Comparison of ENCODE assay signal across 26 cellular contexts in the genomic region with DNA sequence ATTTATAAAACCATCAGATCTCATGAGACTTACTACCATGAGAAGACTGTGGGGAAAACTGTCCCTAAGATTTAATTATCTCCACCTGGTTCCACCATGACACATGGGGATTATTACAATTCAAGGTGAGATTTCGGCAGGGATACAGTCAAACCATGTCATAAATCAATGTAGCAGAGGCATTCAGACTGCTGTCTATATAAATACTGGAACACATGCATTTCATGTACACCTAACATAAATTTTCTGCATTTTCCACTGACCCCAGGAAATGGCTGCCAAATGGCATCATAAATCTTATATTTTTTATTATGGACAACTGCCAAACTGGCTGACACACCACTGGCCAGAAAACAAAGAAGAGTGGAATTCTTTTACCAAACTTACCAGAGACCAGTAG.
DNase-seq lines count a peak whose midpoint lies in the region; ATAC-seq, FAIRE-seq and TF ChIP-seq lines count a peak whose summit lies in the region.
"Had no signal": no experiment of that assay in that cellular context is flagged by ENCODE, and none has a peak within 500 bp of the region (broad histone marks: within the 10 kb centered on the region; RNA-seq: fewer than 3 reads in every experiment).

No MANE protein-coding gene starts in this region.

- H3K4me3 ChIP-seq in PC-3 (ENCODE audit: low read length) = no peak overlapping the region
- H3K4me3 ChIP-seq: A549; BLaER1 treated with 17β-estradiol and CSF1 and Interleukin-3, amounts not matched to agents 10 nM and 100 nM; GM12878 had no signal

- no peak; the same call in 1 of the 2 replicates for ATAC-seq in PC-3
- ATAC-seq: A549; CD8-positive, alpha-beta T cell; GM12878 had no signal

- no peak for TF ChIP-seq CTCF in PC-3 (conservative IDR thresholded peaks at IDR 0.05; ENCODE audit: low read depth, low read length)

- DNase-seq in HEK293T (ENCODE audit: extremely low spot score) (no peak), PC-3 (peak; percentile 10), urothelium cell line (ENCODE audit: low spot score) (peak; percentile 3), COLO668 (lab: John Stamatoyannopoulos, UW; ENCODE audit: unreplicated experiment) (no peak), kidney glomerular epithelial cell (lab: John Stamatoyannopoulos, UW) (no peak)
- no peak for DNase-seq in activated T-helper 2 cell treated with anti-CD3 and anti-CD28 coated beads, Interferon-gamma antibody, Interleukin-2, Interleukin-4, amounts not matched to agents 10 μg/mL and 5 μg/mL and 100 μg/mL, durations not matched to agents 14 hours and 24 hours and 36 hours (ENCODE audit: low spot score)
- DNase-seq: AML-193; CD4-positive, alpha-beta T cell; CD8-positive, alpha-beta T cell; COR-L47; DMS 273 treated with DMSO at 0.1 percent for 48 hours; DMS153; DMS53; DMS79; DND-41; EL; GDM1 had no signal

- CTCF ChIA-PET in HEK293T (lab: Yijun Ruan, JAX) = no interaction called here
- CTCF ChIA-PET in PC-3 (lab: Charles Lee) = no interaction called here

- no peak overlapping the region for H3K9ac ChIP-seq in PC-3 (ENCODE audit: low read length)
- H3K9ac ChIP-seq: BLaER1 treated with 17β-estradiol and CSF1 and Interleukin-3, amounts not matched to agents 10 nM and 100 nM had no signal

- no peaks in the 10 kb centered on the region for H3K27me3 ChIP-seq in PC-3 (ENCODE audit: low read length)
- H3K27me3 ChIP-seq: BLaER1 treated with 17β-estradiol and CSF1 and Interleukin-3, amounts not matched to agents 10 nM and 100 nM had no signal

- intact Hi-C loops in PC-3 (cut with micrococcal nuclease) = no loop called here
- intact Hi-C loops in activated T-helper 2 cell treated with anti-CD3 and anti-CD28 coated beads, Interferon-gamma antibody, Interleukin-2, Interleukin-4, amounts not matched to agents 10 μg/mL and 5 μg/mL and 100 μg/mL, durations not matched to agents 14 hours and 24 hours and 36 hours (cut with micrococcal nuclease) = no loop called here

- peak; percentile 53; the same call in 1 of the 2 replicates for TF ChIP-seq EP300 in Ishikawa (IDR thresholded peaks at IDR 0.05; ENCODE audit: borderline replicate concordance)

- no peak overlapping the region for H3K27ac Mint-ChIP-seq in activated T-helper 2 cell treated with anti-CD3 and anti-CD28 coated beads, Interferon-gamma antibody, Interleukin-2, Interleukin-4, amounts not matched to agents 10 μg/mL and 5 μg/mL and 100 μg/mL, durations not matched to agents 14 hours and 24 hours and 36 hours
- H3K27ac Mint-ChIP-seq: B cell; CD4-positive, alpha-beta T cell; CD8-positive, alpha-beta T cell had no signal

- no peak for TF ChIP-seq RAD21 in Ishikawa (IDR thresholded peaks at IDR 0.05; ENCODE audit: low read depth)

- H3K9me2 ChIP-seq in PC-3 (replicated peaks; ENCODE audit: low read length) = no peaks in the 10 kb centered on the region

- H3K27ac ChIP-seq in PC-3 (ENCODE audit: low read length) = no peak overlapping the region
- H3K27ac ChIP-seq: 22Rv1; A549; BLaER1 treated with 17β-estradiol and CSF1 and Interleukin-3, amounts not matched to agents 10 nM and 100 nM; C4-2B had no signal

- no peaks in the 10 kb centered on the region for H4K20me1 ChIP-seq in PC-3 (ENCODE audit: low read length)
- H4K20me1 ChIP-seq: BLaER1 treated with 17β-estradiol and CSF1 and Interleukin-3, amounts not matched to agents 10 nM and 100 nM had no signal

- H3K9me3 Mint-ChIP-seq in activated T-helper 2 cell treated with anti-CD3 and anti-CD28 coated beads, Interferon-gamma antibody, Interleukin-2, Interleukin-4, amounts not matched to agents 10 μg/mL and 5 μg/mL and 100 μg/mL, durations not matched to agents 14 hours and 24 hours and 36 hours = peaks cover 29% of the 10 kb centered on the region

- H3K27me3 Mint-ChIP-seq in activated T-helper 2 cell treated with anti-CD3 and anti-CD28 coated beads, Interferon-gamma antibody, Interleukin-2, Interleukin-4, amounts not matched to agents 10 μg/mL and 5 μg/mL and 100 μg/mL, durations not matched to agents 14 hours and 24 hours and 36 hours (ENCODE audit: low read depth) = no peaks in the 10 kb centered on the region
- H3K27me3 Mint-ChIP-seq: B cell; CD4-positive, alpha-beta T cell had no signal

- no peaks in the 10 kb centered on the region for H3K79me2 ChIP-seq in PC-3 (ENCODE audit: low read length)

- H3K9me3 ChIP-seq in PC-3 (ENCODE audit: low read length) = no peaks in the 10 kb centered on the region
- H3K9me3 ChIP-seq: A549; BLaER1 treated with 17β-estradiol and CSF1 and Interleukin-3, amounts not matched to agents 10 nM and 100 nM had no signal

- no peaks in the 10 kb centered on the region for H3K36me3 Mint-ChIP-seq in activated T-helper 2 cell treated with anti-CD3 and anti-CD28 coated beads, Interferon-gamma antibody, Interleukin-2, Interleukin-4, amounts not matched to agents 10 μg/mL and 5 μg/mL and 100 μg/mL, durations not matched to agents 14 hours and 24 hours and 36 hours (ENCODE audit: low read depth)
- H3K36me3 Mint-ChIP-seq: CD8-positive, alpha-beta T cell had no signal

- H3K4me3 Mint-ChIP-seq in activated T-helper 2 cell treated with anti-CD3 and anti-CD28 coated beads, Interferon-gamma antibody, Interleukin-2, Interleukin-4, amounts not matched to agents 10 μg/mL and 5 μg/mL and 100 μg/mL, durations not matched to agents 14 hours and 24 hours and 36 hours (ENCODE audit: low read depth) = no peak overlapping the region
- H3K4me3 Mint-ChIP-seq: B cell; CD4-positive, alpha-beta T cell; CD8-positive, alpha-beta T cell had no signal

- no peaks in the 10 kb centered on the region for H3K4me1 ChIP-seq in PC-3 (ENCODE audit: insufficient read depth, low read length)
- H3K4me1 ChIP-seq: A549 had no signal

- POLR2A ChIA-PET in HEK293T (lab: Yijun Ruan, JAX) = no interaction called here
- POLR2A ChIA-PET in PC-3 (lab: Charles Lee; ENCODE audit: unreplicated experiment) = no interaction called here

- no peaks in the 10 kb centered on the region for H3K36me3 ChIP-seq in PC-3 (ENCODE audit: low read depth, low read length)
- H3K36me3 ChIP-seq: BLaER1 treated with 17β-estradiol and CSF1 and Interleukin-3, amounts not matched to agents 10 nM and 100 nM had no signal

- FAIRE-seq in urothelium cell line (lab: Jason Lieb, UNC) = no peak
- FAIRE-seq: A549, GM12878, GM12892, GM18507 had no signal

- BruUV-seq in PC-3 (replicated peaks; lab: Mats Ljungman, UMichigan) = no TSS peak

- no peaks in the 10 kb centered on the region for H3K4me1 Mint-ChIP-seq in activated T-helper 2 cell treated with anti-CD3 and anti-CD28 coated beads, Interferon-gamma antibody, Interleukin-2, Interleukin-4, amounts not matched to agents 10 μg/mL and 5 μg/mL and 100 μg/mL, durations not matched to agents 14 hours and 24 hours and 36 hours (ENCODE audit: low read depth)
- H3K4me1 Mint-ChIP-seq: B cell had no signal

- no peak overlapping the region for H3K4me2 ChIP-seq in PC-3 (ENCODE audit: low read length)
- H3K4me2 ChIP-seq: A549; BLaER1 treated with 17β-estradiol and CSF1 and Interleukin-3, amounts not matched to agents 10 nM and 100 nM had no signal

- no peaks in the 10 kb centered on the region for H3F3A ChIP-seq in PC-3 (ENCODE audit: low read length, unreplicated experiment)

- H2AFZ ChIP-seq in PC-3 (ENCODE audit: low read length) = no peak overlapping the region

TF ChIP-seq in HEK293T, 16 proteins besides CTCF, POLR2A, EP300 and RAD21:
- no peak for TF ChIP-seq ARNT (IDR thresholded peaks at IDR 0.05)
- TF ChIP-seq, protein P1, sequence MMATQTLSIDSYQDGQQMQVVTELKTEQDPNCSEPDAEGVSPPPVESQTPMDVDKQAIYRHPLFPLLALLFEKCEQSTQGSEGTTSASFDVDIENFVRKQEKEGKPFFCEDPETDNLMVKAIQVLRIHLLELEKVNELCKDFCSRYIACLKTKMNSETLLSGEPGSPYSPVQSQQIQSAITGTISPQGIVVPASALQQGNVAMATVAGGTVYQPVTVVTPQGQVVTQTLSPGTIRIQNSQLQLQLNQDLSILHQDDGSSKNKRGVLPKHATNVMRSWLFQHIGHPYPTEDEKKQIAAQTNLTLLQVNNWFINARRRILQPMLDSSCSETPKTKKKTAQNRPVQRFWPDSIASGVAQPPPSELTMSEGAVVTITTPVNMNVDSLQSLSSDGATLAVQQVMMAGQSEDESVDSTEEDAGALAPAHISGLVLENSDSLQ (IDR thresholded peaks at IDR 0.05) = peak; percentile 16; the same call in 1 of the 2 replicates

TF ChIP-seq in Ishikawa, 13 proteins besides CTCF, POLR2A, EP300 and RAD21 (continues in another document):
- TF ChIP-seq ZBTB7A (IDR thresholded peaks at IDR 0.05; ENCODE audit: low read depth) (no peak), TCF12 (IDR thresholded peaks at IDR 0.05; ENCODE audit: low read depth) (peak; percentile 61), NFIC (IDR thresholded peaks at IDR 0.05) (peak; percentile 76), FOXM1 (IDR thresholded peaks at IDR 0.05; ENCODE audit: borderline replicate concordance, low read depth) (peak; percentile 26; the same call in 1 of the 2 replicates), CREB1 (IDR thresholded peaks at IDR 0.05; ENCODE audit: low read depth) (no peak)
- TF ChIP-seq, protein P2, sequence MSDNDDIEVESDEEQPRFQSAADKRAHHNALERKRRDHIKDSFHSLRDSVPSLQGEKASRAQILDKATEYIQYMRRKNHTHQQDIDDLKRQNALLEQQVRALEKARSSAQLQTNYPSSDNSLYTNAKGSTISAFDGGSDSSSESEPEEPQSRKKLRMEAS (IDR thresholded peaks at IDR 0.05) = no peak
- TF ChIP-seq, protein P3, sequence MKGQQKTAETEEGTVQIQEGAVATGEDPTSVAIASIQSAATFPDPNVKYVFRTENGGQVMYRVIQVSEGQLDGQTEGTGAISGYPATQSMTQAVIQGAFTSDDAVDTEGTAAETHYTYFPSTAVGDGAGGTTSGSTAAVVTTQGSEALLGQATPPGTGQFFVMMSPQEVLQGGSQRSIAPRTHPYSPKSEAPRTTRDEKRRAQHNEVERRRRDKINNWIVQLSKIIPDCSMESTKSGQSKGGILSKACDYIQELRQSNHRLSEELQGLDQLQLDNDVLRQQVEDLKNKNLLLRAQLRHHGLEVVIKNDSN (IDR thresholded peaks at IDR 0.05) = no peak

Comparison
In these comparisons a context has a peak if more than half of its experiments do, and no peak if none do; other contexts are left out.
1. DNase-seq: peak in PC-3 (single experiment) and urothelium cell line (single experiment); none in HEK293T (single experiment), COLO668 (single experiment), activated T-helper 2 cell treated with anti-CD3 and anti-CD28 coated beads, Interferon-gamma antibody, Interleukin-2, Interleukin-4, amounts not matched to agents 10 μg/mL and 5 μg/mL and 100 μg/mL, durations not matched to agents 14 hours and 24 hours and 36 hours (single experiment) and kidney glomerular epithelial cell (single experiment).